9 cellular contexts compared by ENCODE assay signal in the genomic region with DNA sequence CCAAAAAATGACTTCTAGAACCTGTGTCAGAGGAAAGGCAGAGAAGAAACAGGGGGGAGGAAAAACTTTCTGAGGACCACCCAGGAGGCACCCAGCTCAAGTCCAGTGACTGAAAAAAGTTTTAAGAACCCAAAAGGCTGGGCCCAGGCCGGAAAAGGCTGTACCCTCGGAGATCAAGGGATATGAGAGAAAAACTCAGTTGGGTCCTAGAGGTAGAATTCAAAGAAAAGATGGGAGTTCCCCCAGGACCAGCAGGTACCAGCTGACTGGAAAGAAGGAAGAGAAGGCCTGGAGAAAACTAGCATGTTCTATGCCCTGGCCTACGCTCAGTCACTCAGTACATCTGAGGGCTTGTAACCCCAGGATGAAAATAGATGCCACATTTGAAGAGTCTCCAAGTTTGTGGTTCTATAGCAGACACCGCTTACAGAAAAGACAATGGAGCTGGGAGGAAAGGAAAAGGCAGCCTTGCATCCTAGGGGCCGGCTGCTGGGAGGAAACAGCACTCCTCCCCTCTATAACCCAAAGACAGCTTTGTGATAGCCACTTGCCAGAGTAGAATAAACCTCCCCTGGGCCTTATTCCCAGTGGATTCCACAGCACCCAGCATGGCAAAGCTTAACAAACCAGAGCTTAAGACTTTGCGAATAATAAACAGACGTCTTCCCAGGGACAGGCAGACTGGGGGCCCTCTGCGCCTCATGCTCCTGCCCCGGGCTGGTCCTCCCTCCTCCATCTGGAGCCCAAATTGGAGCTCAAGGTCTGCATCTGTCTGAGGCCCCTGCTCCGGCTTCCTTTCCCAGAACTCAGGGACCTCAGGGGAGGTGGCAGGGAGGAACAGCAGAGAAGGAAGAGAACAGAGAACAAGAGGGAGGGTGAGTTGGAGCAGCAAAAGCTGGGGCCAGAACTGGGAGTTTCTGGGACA. TPM values are rescaled to one million over a fixed set of nuclear protein-coding genes. Genes with fewer than 3 reads are reported as not detected.
DNase-seq lines count a peak whose midpoint lies in the region; ATAC-seq and TF ChIP-seq lines count a peak whose summit lies in the region.
"Had no signal": no experiment of that assay in that cellular context is flagged by ENCODE, and none has a peak within 500 bp of the region (broad histone marks: within the 10 kb centered on the region; RNA-seq: fewer than 3 reads in every experiment).

No MANE protein-coding gene starts in this region.

- intact Hi-C loops in ascending aorta (cut with DNase I), result loop anchor here (10.0 kb wide), 2 partner anchors 337 to 1133 kb away; a partner anchor contains a TSS

- no peaks in the 10 kb centered on the region for H3K36me3 ChIP-seq in GM23338 (ENCODE audit: insufficient read depth)
- no peaks in the 10 kb centered on the region for H3K36me3 ChIP-seq in skeletal muscle satellite cell (ENCODE audit: insufficient read depth, low read length)
- no peaks in the 10 kb centered on the region for H3K36me3 ChIP-seq in ascending aorta

- peaks cover 15% of the 10 kb centered on the region; the same call in 1 of the 2 replicates for H3F3A ChIP-seq in GM23338 (replicated peaks; ENCODE audit: low read depth)

- H3K27me3 ChIP-seq in GM23338 (ENCODE audit: insufficient read depth), result peaks cover 38% of the 10 kb centered on the region
- H3K27me3 ChIP-seq in skeletal muscle satellite cell (ENCODE audit: control insufficient read depth, insufficient read depth, low read length), result no peaks in the 10 kb centered on the region
- no peaks in the 10 kb centered on the region for H3K27me3 ChIP-seq in ascending aorta

- H3K4me3 Mint-ChIP-seq in GM23338 (no peak overlapping the region; the same call in 2 of the 3 replicates), glutamatergic neuron (ENCODE audit: unreplicated experiment) (peak overlapping the region; percentile 18)
- H3K4me3 Mint-ChIP-seq in activated CD8-positive, alpha-beta memory T cell treated with anti-CD3 and anti-CD28 coated beads, Interleukin-2, amount 10 ng/mL, durations not matched to agents 7 days and 5 days, result peak overlapping the region; percentile 28

- no peaks in the 10 kb centered on the region for H3K9me2 ChIP-seq in GM23338 (ENCODE audit: insufficient read depth)

- ATAC-seq in GM23338 (no peak), GM21528 (IDR thresholded peaks at IDR 0.05; ENCODE audit: low FRiP score, unreplicated experiment) (no peak)
- no peak for ATAC-seq in activated CD8-positive, alpha-beta memory T cell treated with anti-CD3 and anti-CD28 coated beads, Interleukin-2, amount 10 ng/mL, durations not matched to agents 7 days and 5 days

- H3K27me3 Mint-ChIP-seq in GM23338 (ENCODE audit: insufficient read depth, low read depth, poor library complexity) (peaks cover 44% of the 10 kb centered on the region), glutamatergic neuron (ENCODE audit: unreplicated experiment) (peaks cover 5% of the 10 kb centered on the region)
- no peaks in the 10 kb centered on the region for H3K27me3 Mint-ChIP-seq in activated CD8-positive, alpha-beta memory T cell treated with anti-CD3 and anti-CD28 coated beads, Interleukin-2, amount 10 ng/mL, durations not matched to agents 7 days and 5 days

- H3K9ac ChIP-seq in skeletal muscle satellite cell (ENCODE audit: low read depth, low read length), result peak overlapping the region; percentile 6

- TF ChIP-seq CTCF in GM23338 (conservative IDR thresholded peaks at IDR 0.05; ENCODE audit: low read depth in 2 of 2), result no peak
- TF ChIP-seq CTCF in glutamatergic neuron (IDR thresholded peaks at IDR 0.05; ENCODE audit: partially characterized antibody, unreplicated experiment), result no peak
- TF ChIP-seq CTCF in ascending aorta (IDR thresholded peaks at IDR 0.05), result no peak

- H3K27ac Mint-ChIP-seq in GM23338, result no peak overlapping the region
- H3K27ac Mint-ChIP-seq in activated CD8-positive, alpha-beta memory T cell treated with anti-CD3 and anti-CD28 coated beads, Interleukin-2, amount 10 ng/mL, durations not matched to agents 7 days and 5 days, result peak overlapping the region; percentile 95
- H3K27ac Mint-ChIP-seq in glutamatergic neuron (ENCODE audit: unreplicated experiment), result peak overlapping the region; percentile 82

- H3K36me3 Mint-ChIP-seq in GM23338 (ENCODE audit: low read depth), result no peaks in the 10 kb centered on the region
- peaks cover 3% of the 10 kb centered on the region for H3K36me3 Mint-ChIP-seq in activated CD8-positive, alpha-beta memory T cell treated with anti-CD3 and anti-CD28 coated beads, Interleukin-2, amount 10 ng/mL, durations not matched to agents 7 days and 5 days
- H3K36me3 Mint-ChIP-seq in glutamatergic neuron (ENCODE audit: unreplicated experiment), result no peaks in the 10 kb centered on the region

- no peaks in the 10 kb centered on the region for H3K9me3 ChIP-seq in skeletal muscle satellite cell (replicated peaks; ENCODE audit: low read length)
- no peaks in the 10 kb centered on the region for H3K9me3 ChIP-seq in ascending aorta

- H3K4me1 Mint-ChIP-seq in GM23338 (peaks cover 29% of the 10 kb centered on the region), glutamatergic neuron (ENCODE audit: low read depth, unreplicated experiment) (peaks cover 19% of the 10 kb centered on the region)
- H3K4me1 Mint-ChIP-seq in activated CD8-positive, alpha-beta memory T cell treated with anti-CD3 and anti-CD28 coated beads, Interleukin-2, amount 10 ng/mL, durations not matched to agents 7 days and 5 days, result peaks cover 84% of the 10 kb centered on the region

- H3K4me2 ChIP-seq in GM23338 (no peak overlapping the region), skeletal muscle satellite cell (ENCODE audit: low read length) (no peak overlapping the region)

- no peaks in the 10 kb centered on the region for H3K79me2 ChIP-seq in GM23338 (replicated peaks; ENCODE audit: insufficient read depth)

- no peak overlapping the region for H3K27ac ChIP-seq in GM23338 (ENCODE audit: low read depth)
- no peak overlapping the region for H3K27ac ChIP-seq in ascending aorta

- H3K4me1 ChIP-seq in GM23338 (ENCODE audit: insufficient read depth) (peaks cover 14% of the 10 kb centered on the region), skeletal muscle satellite cell (ENCODE audit: control insufficient read depth, insufficient read depth, low read length) (peaks cover 35% of the 10 kb centered on the region), ascending aorta (peaks cover 10 to 24% of the 10 kb centered on the region in 2 donors)

- peaks cover 4% of the 10 kb centered on the region; the same call in 1 of the 2 replicates for H4K20me1 ChIP-seq in GM23338 (replicated peaks; ENCODE audit: insufficient read depth)

- no peaks in the 10 kb centered on the region for H3K9me3 Mint-ChIP-seq in GM23338
- no peaks in the 10 kb centered on the region for H3K9me3 Mint-ChIP-seq in activated CD8-positive, alpha-beta memory T cell treated with anti-CD3 and anti-CD28 coated beads, Interleukin-2, amount 10 ng/mL, durations not matched to agents 7 days and 5 days (ENCODE audit: low read depth)
- no peaks in the 10 kb centered on the region for H3K9me3 Mint-ChIP-seq in glutamatergic neuron (ENCODE audit: unreplicated experiment)

- H2AFZ ChIP-seq in GM23338, result 0 out of 2 replicates have a peak overlapping the region, but pooled peaks have one; percentile 32

- CTCF ChIA-PET in activated CD8-positive, alpha-beta memory T cell treated with anti-CD3 and anti-CD28 coated beads, Interleukin-2, amount 10 ng/mL, durations not matched to agents 7 days and 5 days (lab: Charles Lee), result interaction anchor here (0.7 to 17.3 kb wide), 17 partner anchors 9 to 253 kb away, joined by 3 to 420 read pairs (median 7); a partner anchor contains a TSS

- DNase-seq in GM23338 (ENCODE audit: low spot score) (no peak), glutamatergic neuron (no peak), ascending aorta (ENCODE audit: low spot score in 2 of 2) (no peak), amniotic stem cell (lab: John Stamatoyannopoulos, UW) (no peak), DMS114 treated with DMSO at 0.1 percent for 48 hours (lab: John Stamatoyannopoulos, UW; ENCODE audit: unreplicated experiment) (no peak)
- DNase-seq in activated CD8-positive, alpha-beta memory T cell treated with anti-CD3 and anti-CD28 coated beads, Interleukin-2, amount 10 ng/mL, durations not matched to agents 7 days and 5 days, result no peak
- DNase-seq: KBM-7 had no signal

- H3K4me3 ChIP-seq in GM23338 (no peak overlapping the region), skeletal muscle satellite cell (ENCODE audit: low read length) (no peak overlapping the region), ascending aorta (no peak overlapping the region)

TF ChIP-seq in GM23338, 12 proteins besides CTCF, POLR2A, EP300 and RAD21 (continues in another document):
- TF ChIP-seq STAT1 (IDR thresholded peaks at IDR 0.05; ENCODE audit: unreplicated experiment) (no peak), ZNF114 (CRISPR knock-in tag; IDR thresholded peaks at IDR 0.05) (no peak), ZNF331 (CRISPR knock-in tag; IDR thresholded peaks at IDR 0.05; ENCODE audit: low read depth) (no peak)

RNA-seq across cellular contexts. Expression of a gene that starts 8.9 kb away (rescaled TPM):
- 26.5 and 30.6 TPM in 2 replicates for total RNA-seq in GM23338 (2014; rRNA removed; shearing (Covaris generic))
- polyA plus RNA-seq in GM23338 (2016; fragmentation: Nextera tagmentation; extraction: Ambion mirVana), result 18.7 and 19.1 TPM in 2 replicates
- 10 to 100 TPM; 50.9 to 53.2 TPM for total RNA-seq in activated CD8-positive, alpha-beta memory T cell treated with anti-CD3 and anti-CD28 coated beads, Interleukin-2, amount 10 ng/mL, durations not matched to agents 7 days and 5 days
- total RNA-seq in glutamatergic neuron (ENCODE audit: unreplicated experiment) (16.2 TPM), ascending aorta (26.0 TPM)
- total RNA-seq in skeletal muscle satellite cell (2012; rRNA removed), result 14.4 and 15.7 TPM in 2 replicates
